ENCODE assay signal across 17 cellular contexts in the genomic region with DNA sequence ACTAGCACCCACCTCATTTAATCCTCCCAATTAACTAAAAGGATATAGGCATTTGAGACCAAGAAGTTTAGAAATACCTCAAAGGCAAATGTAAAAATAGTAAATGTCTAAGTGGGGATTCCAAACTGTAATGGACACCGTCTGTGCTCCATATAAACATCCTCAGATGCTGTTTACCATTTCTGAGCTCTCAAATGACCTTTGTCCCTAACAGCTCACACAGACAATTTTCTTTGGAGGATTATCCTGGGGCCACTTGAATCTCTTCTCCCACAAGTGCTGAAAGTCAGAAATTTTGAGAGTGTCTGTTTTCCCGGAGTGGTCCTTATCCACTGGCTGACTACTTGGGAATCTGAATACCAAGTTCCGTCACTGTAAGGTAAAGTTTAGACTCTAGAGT.
DNase-seq lines count a peak whose midpoint lies in the region; ATAC-seq and TF ChIP-seq lines count a peak whose summit lies in the region.
"Had no signal": no experiment of that assay in that cellular context is flagged by ENCODE, and none has a peak within 500 bp of the region (broad histone marks: within the 10 kb centered on the region; RNA-seq: fewer than 3 reads in every experiment).

No MANE protein-coding gene starts in this region.

- H3K4me1 Mint-ChIP-seq in GM23338 (no peaks in the 10 kb centered on the region), neural progenitor cell (no peaks in the 10 kb centered on the region), WTC11 (no peaks in the 10 kb centered on the region)
- no peaks in the 10 kb centered on the region for H3K4me1 Mint-ChIP-seq in activated CD8-positive, alpha-beta memory T cell treated with anti-CD3 and anti-CD28 coated beads, Interleukin-2, amount 10 ng/mL, durations not matched to agents 7 days and 5 days
- H3K4me1 Mint-ChIP-seq: H9 had no signal

- CTCF ChIA-PET in WTC11 (lab: Charles Lee): no interaction called here
- CTCF ChIA-PET in activated CD8-positive, alpha-beta memory T cell treated with anti-CD3 and anti-CD28 coated beads, Interleukin-2, amount 10 ng/mL, durations not matched to agents 7 days and 5 days (lab: Charles Lee): no interaction called here

- H3K36me3 Mint-ChIP-seq in GM23338 (ENCODE audit: low read depth): no peaks in the 10 kb centered on the region
- H3K36me3 Mint-ChIP-seq in neural progenitor cell: no peaks in the 10 kb centered on the region
- no peaks in the 10 kb centered on the region for H3K36me3 Mint-ChIP-seq in WTC11
- no peaks in the 10 kb centered on the region for H3K36me3 Mint-ChIP-seq in activated CD8-positive, alpha-beta memory T cell treated with anti-CD3 and anti-CD28 coated beads, Interleukin-2, amount 10 ng/mL, durations not matched to agents 7 days and 5 days

- H3K4me2 ChIP-seq in GM23338: no peak overlapping the region
- no peak overlapping the region for H3K4me2 ChIP-seq in neural progenitor cell
- H3K4me2 ChIP-seq: A549 had no signal

- H4K20me1 ChIP-seq in GM23338 (replicated peaks; ENCODE audit: insufficient read depth): no peaks in the 10 kb centered on the region
- no peaks in the 10 kb centered on the region for H4K20me1 ChIP-seq in neural progenitor cell (ENCODE audit: low read depth)

- no peaks in the 10 kb centered on the region for H3K9me2 ChIP-seq in GM23338 (ENCODE audit: insufficient read depth)

- H3K9me3 ChIP-seq in SJCRH30 (replicated peaks) (no peaks in the 10 kb centered on the region), neural progenitor cell (ENCODE audit: low read depth) (no peaks in the 10 kb centered on the region)
- H3K9me3 ChIP-seq: A549, Caco-2 had no signal

- DNase-seq in DMS53 (lab: John Stamatoyannopoulos, UW) (peak; percentile 9), DMS53 treated with DMSO at 0.1 percent for 48 hours (lab: John Stamatoyannopoulos, UW; ENCODE audit: unreplicated experiment) (no peak), GM23338 (ENCODE audit: low spot score) (no peak), SJCRH30 (peak; percentile 19 to 73), neural progenitor cell (ENCODE audit: low spot score) (no peak), WTC11 (ENCODE audit: low spot score) (no peak), OCI-M1 (lab: John Stamatoyannopoulos, UW) (no peak)
- no peak for DNase-seq in activated CD8-positive, alpha-beta memory T cell treated with anti-CD3 and anti-CD28 coated beads, Interleukin-2, amount 10 ng/mL, durations not matched to agents 7 days and 5 days
- DNase-seq: AML-193; Caco-2; CD4-positive, alpha-beta T cell; DMS79 treated with DMSO at 0.1 percent for 48 hours; GF-D8; H9 had no signal

- H3K27ac ChIP-seq in GM23338 (ENCODE audit: low read depth) (no peak overlapping the region), SJCRH30 (peak overlapping the region; percentile 12; the same call in 1 of the 2 replicates), neural progenitor cell (no peak overlapping the region)
- H3K27ac ChIP-seq: 22Rv1, A549, C4-2B had no signal

- H3K9me3 Mint-ChIP-seq in GM23338 (no peaks in the 10 kb centered on the region), neural progenitor cell (no peaks in the 10 kb centered on the region), WTC11 (no peaks in the 10 kb centered on the region)
- H3K9me3 Mint-ChIP-seq in activated CD8-positive, alpha-beta memory T cell treated with anti-CD3 and anti-CD28 coated beads, Interleukin-2, amount 10 ng/mL, durations not matched to agents 7 days and 5 days (ENCODE audit: low read depth): peaks cover 8% of the 10 kb centered on the region
- H3K9me3 Mint-ChIP-seq: CD4-positive, alpha-beta T cell; H9 had no signal

- H3K27me3 ChIP-seq in GM23338 (ENCODE audit: insufficient read depth) (no peaks in the 10 kb centered on the region), SJCRH30 (no peaks in the 10 kb centered on the region), neural progenitor cell (no peaks in the 10 kb centered on the region)

- H3K79me2 ChIP-seq in GM23338 (replicated peaks; ENCODE audit: insufficient read depth): no peaks in the 10 kb centered on the region
- no peaks in the 10 kb centered on the region for H3K79me2 ChIP-seq in neural progenitor cell (ENCODE audit: low read depth)

- H3K27me3 Mint-ChIP-seq in GM23338 (ENCODE audit: insufficient read depth, low read depth, poor library complexity) (peaks cover 2% of the 10 kb centered on the region), neural progenitor cell (ENCODE audit: insufficient read depth, low read depth) (no peaks in the 10 kb centered on the region), WTC11 (ENCODE audit: low read depth) (no peaks in the 10 kb centered on the region)
- no peaks in the 10 kb centered on the region for H3K27me3 Mint-ChIP-seq in activated CD8-positive, alpha-beta memory T cell treated with anti-CD3 and anti-CD28 coated beads, Interleukin-2, amount 10 ng/mL, durations not matched to agents 7 days and 5 days
- H3K27me3 Mint-ChIP-seq: CD4-positive, alpha-beta T cell had no signal

- ATAC-seq in GM23338 (no peak), WTC11 (no peak)
- no peak for ATAC-seq in activated CD8-positive, alpha-beta memory T cell treated with anti-CD3 and anti-CD28 coated beads, Interleukin-2, amount 10 ng/mL, durations not matched to agents 7 days and 5 days
- ATAC-seq: A549 had no signal

- POLR2A ChIA-PET in WTC11 (lab: Charles Lee): no interaction called here

- H3K4me3 Mint-ChIP-seq in GM23338 (no peak overlapping the region), neural progenitor cell (no peak overlapping the region), WTC11 (no peak overlapping the region)
- no peak overlapping the region for H3K4me3 Mint-ChIP-seq in activated CD8-positive, alpha-beta memory T cell treated with anti-CD3 and anti-CD28 coated beads, Interleukin-2, amount 10 ng/mL, durations not matched to agents 7 days and 5 days
- H3K4me3 Mint-ChIP-seq: CD4-positive, alpha-beta T cell; H9 had no signal

- TF ChIP-seq CTCF in GM23338 (conservative IDR thresholded peaks at IDR 0.05; ENCODE audit: low read depth in 2 of 2): no peak
- no peak for TF ChIP-seq CTCF in neural progenitor cell (IDR thresholded peaks at IDR 0.05)
- no peak for TF ChIP-seq CTCF in WTC11 (IDR thresholded peaks at IDR 0.05)

- H2AFZ ChIP-seq in GM23338 (peak overlapping the region; percentile 44; the same call in 1 of the 2 replicates), neural progenitor cell (replicated peaks) (peak overlapping the region; percentile 31)

- H3K4me3 ChIP-seq in GM23338: no peak overlapping the region
- H3K4me3 ChIP-seq in SJCRH30: peak overlapping the region; percentile 18; the same call in 1 of the 2 replicates
- no peak overlapping the region for H3K4me3 ChIP-seq in neural progenitor cell
- H3K4me3 ChIP-seq: A549 had no signal

- no peaks in the 10 kb centered on the region for H3F3A ChIP-seq in GM23338 (replicated peaks; ENCODE audit: low read depth)
- no peaks in the 10 kb centered on the region for H3F3A ChIP-seq in neural progenitor cell (ENCODE audit: low read depth)

- H3K36me3 ChIP-seq in GM23338 (ENCODE audit: insufficient read depth) (no peaks in the 10 kb centered on the region), SJCRH30 (no peaks in the 10 kb centered on the region), neural progenitor cell (no peaks in the 10 kb centered on the region)

- H3K27ac Mint-ChIP-seq in GM23338: no peak overlapping the region
- H3K27ac Mint-ChIP-seq in neural progenitor cell: no peak overlapping the region
- no peak overlapping the region for H3K27ac Mint-ChIP-seq in WTC11
- H3K27ac Mint-ChIP-seq in activated CD8-positive, alpha-beta memory T cell treated with anti-CD3 and anti-CD28 coated beads, Interleukin-2, amount 10 ng/mL, durations not matched to agents 7 days and 5 days: no peak overlapping the region
- H3K27ac Mint-ChIP-seq: CD4-positive, alpha-beta T cell; H9 had no signal

- H3K9ac ChIP-seq in neural progenitor cell: no peak overlapping the region

- H3K4me1 ChIP-seq in GM23338 (ENCODE audit: insufficient read depth) (no peaks in the 10 kb centered on the region), SJCRH30 (peaks cover 8% of the 10 kb centered on the region; the same call in 1 of the 2 replicates), neural progenitor cell (peaks cover 4% of the 10 kb centered on the region)
- H3K4me1 ChIP-seq: A549, Caco-2 had no signal

TF ChIP-seq in WTC11, 78 proteins besides CTCF, POLR2A, EP300 and RAD21 (continues in another document):
- TF ChIP-seq, protein P1, sequence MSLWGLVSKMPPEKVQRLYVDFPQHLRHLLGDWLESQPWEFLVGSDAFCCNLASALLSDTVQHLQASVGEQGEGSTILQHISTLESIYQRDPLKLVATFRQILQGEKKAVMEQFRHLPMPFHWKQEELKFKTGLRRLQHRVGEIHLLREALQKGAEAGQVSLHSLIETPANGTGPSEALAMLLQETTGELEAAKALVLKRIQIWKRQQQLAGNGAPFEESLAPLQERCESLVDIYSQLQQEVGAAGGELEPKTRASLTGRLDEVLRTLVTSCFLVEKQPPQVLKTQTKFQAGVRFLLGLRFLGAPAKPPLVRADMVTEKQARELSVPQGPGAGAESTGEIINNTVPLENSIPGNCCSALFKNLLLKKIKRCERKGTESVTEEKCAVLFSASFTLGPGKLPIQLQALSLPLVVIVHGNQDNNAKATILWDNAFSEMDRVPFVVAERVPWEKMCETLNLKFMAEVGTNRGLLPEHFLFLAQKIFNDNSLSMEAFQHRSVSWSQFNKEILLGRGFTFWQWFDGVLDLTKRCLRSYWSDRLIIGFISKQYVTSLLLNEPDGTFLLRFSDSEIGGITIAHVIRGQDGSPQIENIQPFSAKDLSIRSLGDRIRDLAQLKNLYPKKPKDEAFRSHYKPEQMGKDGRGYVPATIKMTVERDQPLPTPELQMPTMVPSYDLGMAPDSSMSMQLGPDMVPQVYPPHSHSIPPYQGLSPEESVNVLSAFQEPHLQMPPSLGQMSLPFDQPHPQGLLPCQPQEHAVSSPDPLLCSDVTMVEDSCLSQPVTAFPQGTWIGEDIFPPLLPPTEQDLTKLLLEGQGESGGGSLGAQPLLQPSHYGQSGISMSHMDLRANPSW (CRISPR knock-in tag; conservative IDR thresholded peaks at IDR 0.05; ENCODE audit: low read depth): no peak
- TF ChIP-seq ELF4 (CRISPR knock-in tag; IDR thresholded peaks at IDR 0.05; ENCODE audit: low read depth) (no peak), CREB1 (CRISPR knock-in tag; IDR thresholded peaks at IDR 0.05) (no peak), ZNF138 (CRISPR knock-in tag; conservative IDR thresholded peaks at IDR 0.05) (no peak), NR3C1 (CRISPR knock-in tag; conservative IDR thresholded peaks at IDR 0.05; ENCODE audit: low read depth) (no peak)
- TF ChIP-seq, protein P2, sequence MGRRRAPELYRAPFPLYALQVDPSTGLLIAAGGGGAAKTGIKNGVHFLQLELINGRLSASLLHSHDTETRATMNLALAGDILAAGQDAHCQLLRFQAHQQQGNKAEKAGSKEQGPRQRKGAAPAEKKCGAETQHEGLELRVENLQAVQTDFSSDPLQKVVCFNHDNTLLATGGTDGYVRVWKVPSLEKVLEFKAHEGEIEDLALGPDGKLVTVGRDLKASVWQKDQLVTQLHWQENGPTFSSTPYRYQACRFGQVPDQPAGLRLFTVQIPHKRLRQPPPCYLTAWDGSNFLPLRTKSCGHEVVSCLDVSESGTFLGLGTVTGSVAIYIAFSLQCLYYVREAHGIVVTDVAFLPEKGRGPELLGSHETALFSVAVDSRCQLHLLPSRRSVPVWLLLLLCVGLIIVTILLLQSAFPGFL (CRISPR knock-in tag; IDR thresholded peaks at IDR 0.05; ENCODE audit: borderline replicate concordance): no peak

Comparison
In these comparisons a context has a peak if more than half of its experiments do, and no peak if none do; other contexts are left out.
1. DNase-seq: peak in DMS53 (single experiment) and SJCRH30 (2 of 2); none in DMS53 treated with DMSO at 0.1 percent for 48 hours (single experiment), GM23338 (single experiment), neural progenitor cell (single experiment), WTC11 (single experiment), activated CD8-positive, alpha-beta memory T cell treated with anti-CD3 and anti-CD28 coated beads, Interleukin-2, amount 10 ng/mL, durations not matched to agents 7 days and 5 days (single experiment) and OCI-M1 (single experiment).